ENCODE assay signal across 8 cellular contexts in genomic region chr11:74453373-74453975, GRCh38. TPM values are rescaled to one million over a fixed set of nuclear protein-coding genes. Genes with fewer than 3 reads are reported as not detected.
A peak's percentile ranks its signal among the peaks of the same experiment; 100 is the strongest.
DNase-seq lines count a peak whose midpoint lies in the region; ATAC-seq and TF ChIP-seq lines count a peak whose summit lies in the region.

No MANE protein-coding gene starts in this region.

- H3K4me2 ChIP-seq in OCI-LY1 (ENCODE audit: low read length), result no peak overlapping the region

- H3K9me3 Mint-ChIP-seq in nephron, result no peaks in the 10 kb centered on the region

- H3K4me3 Mint-ChIP-seq in nephron, result no peak overlapping the region

- H3K27ac Mint-ChIP-seq in nephron, result peak overlapping the region in 1 of 3 experiments; percentile 8

- no peak overlapping the region for H2AFZ ChIP-seq in OCI-LY1 (ENCODE audit: low read length)

- no peaks in the 10 kb centered on the region for H3K36me3 ChIP-seq in OCI-LY1 (ENCODE audit: insufficient read depth, low read length)

- H3K9me2 ChIP-seq in OCI-LY1 (ENCODE audit: low read depth, low read length), result no peaks in the 10 kb centered on the region

- TF ChIP-seq CTCF in OCI-LY1 (IDR thresholded peaks at IDR 0.05; ENCODE audit: low read length) (peak; percentile 76; the same call in 1 of the 2 replicates), nephron (IDR thresholded peaks at IDR 0.05; ENCODE audit: unreplicated experiment in 3 of 3) (peak; percentile 67 to 83 (median 75))

- H3K4me1 Mint-ChIP-seq in nephron, result no peaks in the 10 kb centered on the region

- H3K4me1 ChIP-seq in OCI-LY1 (ENCODE audit: insufficient read depth, low read length, severe bottlenecking), result no peaks in the 10 kb centered on the region

- ATAC-seq in esophagus mucosa (peak; percentile 77), HG03025 (IDR thresholded peaks at IDR 0.05; ENCODE audit: low FRiP score, unreplicated experiment) (no peak)

- no peak overlapping the region for H3K9ac ChIP-seq in OCI-LY1 (ENCODE audit: low read length)

- no peaks in the 10 kb centered on the region for H4K20me1 ChIP-seq in OCI-LY1 (ENCODE audit: insufficient read depth, low read length)

- no peaks in the 10 kb centered on the region for H3K27me3 Mint-ChIP-seq in nephron (ENCODE audit: low read depth)

- peak; percentile 55 for DNase-seq in COLO668 (lab: John Stamatoyannopoulos, UW; ENCODE audit: unreplicated experiment)
- DNase-seq in HT1080 (ENCODE audit: low read depth), result peak; percentile 45
- DNase-seq in activated CD8-positive, alpha-beta memory T cell treated with anti-CD3 and anti-CD28 coated beads, Interleukin-2, amount 50 U/mL, for 24 hours (ENCODE audit: extremely low read depth), result peak; percentile 26
- DNase-seq in substantia nigra (lab: John Stamatoyannopoulos, UW), result peak in 28 of 49 donors; percentile 7 to 61 (median 28)

- H3K79me2 ChIP-seq in OCI-LY1 (ENCODE audit: insufficient read depth, low read length), result no peaks in the 10 kb centered on the region

- no peaks in the 10 kb centered on the region for H3K27me3 ChIP-seq in OCI-LY1 (ENCODE audit: insufficient read depth, low read length)

- H3K27ac ChIP-seq in OCI-LY1 (ENCODE audit: low read depth, low read length, poor library complexity, severe bottlenecking) (no peak overlapping the region), substantia nigra (ENCODE audit: low read depth, low read length, poor library complexity, severe bottlenecking) (no peak overlapping the region)

- no peaks in the 10 kb centered on the region for H3K36me3 Mint-ChIP-seq in nephron (ENCODE audit: low read depth)

- H3F3A ChIP-seq in OCI-LY1 (ENCODE audit: insufficient read depth, low read length), result no peaks in the 10 kb centered on the region

- H3K4me3 ChIP-seq in OCI-LY1 (ENCODE audit: low read depth, low read length, poor library complexity, severe bottlenecking), result no peak overlapping the region

- H3K9me3 ChIP-seq in OCI-LY1 (ENCODE audit: low read length), result no peaks in the 10 kb centered on the region

RNA-seq across cellular contexts. Expression of gene KCNE3, which starts 13.9 kb away (rescaled TPM):
- total RNA-seq in HT1080 (2014; rRNA removed; shearing (Covaris generic)), result not detected in 2 replicates
- 0.13 TPM in 1 of 2 replicates, not detected in the other for polyA plus RNA-seq in HT1080 (2015; cell fraction: cytosol; rRNA removed)
- polyA plus RNA-seq in HT1080 (2015; cell fraction: nucleus; rRNA removed), result not detected in 2 replicates
- 2.5 TPM for total RNA-seq in esophagus mucosa

RNA-seq across cellular contexts. Expression of gene LIPT2, which starts 40.0 kb away (rescaled TPM):
- total RNA-seq in HT1080 (2014; rRNA removed; shearing (Covaris generic)), result 2.9 and 3.7 TPM in 2 replicates
- polyA plus RNA-seq in HT1080 (2015; cell fraction: cytosol; rRNA removed), result 2.5 and 3.5 TPM in 2 replicates
- polyA plus RNA-seq in HT1080 (2015; cell fraction: nucleus; rRNA removed), result 1.1 and 2.5 TPM in 2 replicates
- total RNA-seq in esophagus mucosa, result 2.4 TPM

RNA-seq across cellular contexts. Expression of gene PGM2L1, which starts 55.2 kb away (rescaled TPM):
- total RNA-seq in HT1080 (2014; rRNA removed; shearing (Covaris generic)), result 3.0 and 3.7 TPM in 2 replicates
- 0.87 and 1.4 TPM in 2 replicates for polyA plus RNA-seq in HT1080 (2015; cell fraction: cytosol; rRNA removed)
- polyA plus RNA-seq in HT1080 (2015; cell fraction: nucleus; rRNA removed), result 1.9 and 2.1 TPM in 2 replicates
- 1.1 TPM for total RNA-seq in esophagus mucosa
